ENCODE assay signal across 9 cellular contexts in the genomic region with DNA sequence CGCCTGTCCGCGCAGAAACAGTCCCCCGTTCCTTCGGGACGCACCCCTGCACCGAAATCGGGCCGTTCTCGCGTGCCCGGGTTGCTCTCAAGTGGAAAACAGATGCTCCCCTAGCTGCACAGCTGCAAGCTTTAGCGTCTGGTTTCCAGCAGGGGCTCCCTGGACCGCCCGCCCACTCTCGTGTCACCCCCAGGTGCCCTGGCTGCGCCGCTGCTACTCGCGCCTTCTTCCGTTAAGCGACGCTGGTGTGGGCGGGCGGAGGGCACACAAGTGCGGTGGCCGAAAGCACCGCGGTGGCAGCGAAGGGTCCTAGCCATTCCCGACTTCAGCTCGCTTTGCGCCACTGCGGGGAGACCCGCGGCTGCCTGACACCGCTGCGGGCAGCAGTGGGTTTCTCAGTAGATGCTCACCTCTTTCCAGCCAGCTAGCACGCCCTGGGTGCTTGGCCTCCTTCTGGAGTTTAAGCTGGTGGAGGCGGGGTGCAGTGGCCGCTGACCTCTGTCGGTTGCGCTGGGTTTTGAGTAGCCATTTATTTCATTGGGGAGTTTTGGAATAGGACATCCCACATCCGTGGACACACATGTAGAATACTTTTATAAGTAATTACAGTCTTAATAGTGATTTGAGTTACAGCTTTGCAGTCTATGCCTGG. TPM values are rescaled to one million over a fixed set of nuclear protein-coding genes. Genes with fewer than 3 reads are reported as not detected.
DNase-seq lines count a peak whose midpoint lies in the region; ATAC-seq, FAIRE-seq and TF ChIP-seq lines count a peak whose summit lies in the region.
"Had no signal": no experiment of that assay in that cellular context is flagged by ENCODE, and none has a peak within 500 bp of the region (broad histone marks: within the 10 kb centered on the region; RNA-seq: fewer than 3 reads in every experiment).

No MANE protein-coding gene starts in this region.

- H3K27me3 ChIP-seq in HepG2 (ENCODE audit: control insufficient read depth in 1 of 2, insufficient read depth in 2 of 2, low read length in 2 of 2) = no peaks in the 10 kb centered on the region; a peak in 1 of 5 replicates

- TF ChIP-seq RAD21 in HepG2 (CRISPR knock-in tag; IDR thresholded peaks at IDR 0.05) = no peak

- POLR2A ChIA-PET in HepG2 (lab: Yijun Ruan, JAX) = interaction anchor here (1.0 to 2.1 kb wide), 2 partner anchors 57 to 102 kb away, joined by 3 to 10 read pairs; a partner anchor contains a TSS

- ATAC-seq in HG02759 (IDR thresholded peaks at IDR 0.05; ENCODE audit: unreplicated experiment) (peak; percentile 65), HepG2 (peak; percentile 83)

- peak; percentile 41 for TF ChIP-seq CTCF in HepG2 (CRISPR knock-in tag; IDR thresholded peaks at IDR 0.05)

- TF ChIP-seq EP300 in HepG2 (IDR thresholded peaks at IDR 0.05; ENCODE audit: low read depth in 2 of 2, low read length in 2 of 2) (no peak), HepG2 (CRISPR knock-in tag; IDR thresholded peaks at IDR 0.05; ENCODE audit: borderline replicate concordance) (no peak; the same call in 1 of the 2 replicates)

- peak in 1 of 2 experiments; percentile 47; a peak in 1 of 4 replicates for TF ChIP-seq POLR2A in HepG2 (IDR thresholded peaks at IDR 0.05; ENCODE audit: insufficient read depth in 1 of 2, low read depth in 2 of 2, low read length in 2 of 2)

- DNase-seq in NCI-H2081 (lab: John Stamatoyannopoulos, UW) = peak; percentile 25 to 57
- DNase-seq in NCI-H2081 treated with DMSO at 0.1 percent for 48 hours (lab: John Stamatoyannopoulos, UW) = no peak
- peak; percentile 27 for DNase-seq in NCI-H128 (lab: John Stamatoyannopoulos, UW; ENCODE audit: unreplicated experiment)
- peak; percentile 46 for DNase-seq in activated CD4-positive, CD25-positive, alpha-beta regulatory T cell treated with anti-CD3 and anti-CD28 coated beads, Interleukin-2, amount 50 U/mL, for 16 hours (ENCODE audit: low read depth, low spot score)
- DNase-seq in cerebellar cortex (ENCODE audit: low spot score) = peak; percentile 45
- DNase-seq in HepG2 (ENCODE audit: low spot score) = peak; percentile 60
- peak; percentile 54 to 60 for DNase-seq in stimulated activated CD4-positive, alpha-beta T cell treated with anti-CD3 and anti-CD28 coated beads, Interleukin-4, amount 100 ng/mL, for 48 hours (ENCODE audit: low read depth in 2 of 2)

- peaks cover 26% of the 10 kb centered on the region for H3K4me1 ChIP-seq in HepG2 (ENCODE audit: insufficient read depth, low read length)

- no TSS peak for BruUV-seq in HepG2 (replicated peaks; lab: Mats Ljungman, UMichigan)

- peak overlapping the region; percentile 85 for H3K27ac ChIP-seq in HepG2 (ENCODE audit: extremely low read length, insufficient read depth, low read length)

- FAIRE-seq in HepG2 (lab: Jason Lieb, UNC) = no peak
- FAIRE-seq: G401.6 had no signal

- no peaks in the 10 kb centered on the region; the same call in 1 of the 2 replicates for H4K20me1 ChIP-seq in HepG2 (ENCODE audit: insufficient read depth, low read length)

- in situ Hi-C loops in HepG2 (cut with HindIII; ENCODE audit: extremely low pct_ligation_motif_present, low pct_unique_long_range_greater_than_20kb) = no loop called here

- peak overlapping the region; percentile 81 to 91 (median 90) for H3K4me3 ChIP-seq in HepG2 (replicated peaks in 1 of 3; ENCODE audit: insufficient read depth in 1 of 3, low read depth in 2 of 3, low read length in 3 of 3)

- CTCF ChIA-PET in HepG2 (lab: Yijun Ruan, JAX; ENCODE audit: low intra/inter-chr PET ratio, low total read pairs) = no interaction called here

- peak overlapping the region; percentile 89 for H3K9ac ChIP-seq in HepG2 (ENCODE audit: insufficient read depth, low read depth, low read length)

- H3K36me3 ChIP-seq in HepG2 (replicated peaks in 1 of 2; ENCODE audit: control insufficient read depth in 1 of 2, insufficient read depth in 2 of 2, low read length in 2 of 2) = no peaks in the 10 kb centered on the region

- H3K79me2 ChIP-seq in HepG2 (ENCODE audit: insufficient read depth, low read length) = peaks cover 57% of the 10 kb centered on the region

- no peak overlapping the region for H2AFZ ChIP-seq in HepG2 (ENCODE audit: low read length)

- no peaks in the 10 kb centered on the region for H3K9me3 ChIP-seq in HepG2 (ENCODE audit: low read length)

- intact Hi-C loops in HepG2 (cut with micrococcal nuclease; ENCODE audit: unreplicated experiment) = loop anchor here (5.0 kb wide), 2 partner anchors 101 to 614 kb away; a partner anchor contains a TSS

- WGBS in HepG2 (ENCODE audit: low lambda C conversion rate) = 0% methylated on average over 8 of the region's 44 CpGs

- peak overlapping the region; percentile 89 for H3K4me2 ChIP-seq in HepG2 (ENCODE audit: low read depth, low read length)

TF ChIP-seq in HepG2, 621 proteins besides CTCF, POLR2A, EP300 and RAD21 (continues in another document):
- no peak for TF ChIP-seq ZNF558 (CRISPR knock-in tag; IDR thresholded peaks at IDR 0.05; ENCODE audit: borderline replicate concordance)
- 0 out of 2 replicates have a peak, but pooled peaks have one; percentile 50 for TF ChIP-seq CHCHD3 (CRISPR knock-in tag; IDR thresholded peaks at IDR 0.05)
- no peak for TF ChIP-seq EZH2 (conservative IDR thresholded peaks at IDR 0.05; ENCODE audit: low read depth, low read length)
- no peak for TF ChIP-seq SKI (IDR thresholded peaks at IDR 0.05; ENCODE audit: partially characterized antibody)
- TF ChIP-seq, protein P1, sequence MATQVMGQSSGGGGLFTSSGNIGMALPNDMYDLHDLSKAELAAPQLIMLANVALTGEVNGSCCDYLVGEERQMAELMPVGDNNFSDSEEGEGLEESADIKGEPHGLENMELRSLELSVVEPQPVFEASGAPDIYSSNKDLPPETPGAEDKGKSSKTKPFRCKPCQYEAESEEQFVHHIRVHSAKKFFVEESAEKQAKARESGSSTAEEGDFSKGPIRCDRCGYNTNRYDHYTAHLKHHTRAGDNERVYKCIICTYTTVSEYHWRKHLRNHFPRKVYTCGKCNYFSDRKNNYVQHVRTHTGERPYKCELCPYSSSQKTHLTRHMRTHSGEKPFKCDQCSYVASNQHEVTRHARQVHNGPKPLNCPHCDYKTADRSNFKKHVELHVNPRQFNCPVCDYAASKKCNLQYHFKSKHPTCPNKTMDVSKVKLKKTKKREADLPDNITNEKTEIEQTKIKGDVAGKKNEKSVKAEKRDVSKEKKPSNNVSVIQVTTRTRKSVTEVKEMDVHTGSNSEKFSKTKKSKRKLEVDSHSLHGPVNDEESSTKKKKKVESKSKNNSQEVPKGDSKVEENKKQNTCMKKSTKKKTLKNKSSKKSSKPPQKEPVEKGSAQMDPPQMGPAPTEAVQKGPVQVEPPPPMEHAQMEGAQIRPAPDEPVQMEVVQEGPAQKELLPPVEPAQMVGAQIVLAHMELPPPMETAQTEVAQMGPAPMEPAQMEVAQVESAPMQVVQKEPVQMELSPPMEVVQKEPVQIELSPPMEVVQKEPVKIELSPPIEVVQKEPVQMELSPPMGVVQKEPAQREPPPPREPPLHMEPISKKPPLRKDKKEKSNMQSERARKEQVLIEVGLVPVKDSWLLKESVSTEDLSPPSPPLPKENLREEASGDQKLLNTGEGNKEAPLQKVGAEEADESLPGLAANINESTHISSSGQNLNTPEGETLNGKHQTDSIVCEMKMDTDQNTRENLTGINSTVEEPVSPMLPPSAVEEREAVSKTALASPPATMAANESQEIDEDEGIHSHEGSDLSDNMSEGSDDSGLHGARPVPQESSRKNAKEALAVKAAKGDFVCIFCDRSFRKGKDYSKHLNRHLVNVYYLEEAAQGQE (IDR thresholded peaks at IDR 0.05; ENCODE audit: borderline replicate concordance in 1 of 2, low read depth in 1 of 2, low read length in 2 of 2) = no peak
- peak; percentile 11; the same call in 1 of the 2 replicates for TF ChIP-seq GATAD2A (CRISPR knock-in tag; IDR thresholded peaks at IDR 0.05)
- no peak for TF ChIP-seq ZNF367 (CRISPR knock-in tag; IDR thresholded peaks at IDR 0.05; ENCODE audit: borderline replicate concordance)
- TF ChIP-seq, protein P2, sequence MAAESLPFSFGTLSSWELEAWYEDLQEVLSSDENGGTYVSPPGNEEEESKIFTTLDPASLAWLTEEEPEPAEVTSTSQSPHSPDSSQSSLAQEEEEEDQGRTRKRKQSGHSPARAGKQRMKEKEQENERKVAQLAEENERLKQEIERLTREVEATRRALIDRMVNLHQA (CRISPR knock-in tag; IDR thresholded peaks at IDR 0.05) = no peak
- no peak for TF ChIP-seq RORA (CRISPR knock-in tag; IDR thresholded peaks at IDR 0.05)
- TF ChIP-seq MZF1 (CRISPR knock-in tag; IDR thresholded peaks at IDR 0.05; ENCODE audit: borderline replicate concordance) = 0 out of 2 replicates have a peak, but pooled peaks have one; percentile 27

RNA-seq across cellular contexts. Expression of a gene that starts 0.8 kb away (rescaled TPM):
- 8.3 and 8.7 TPM in 2 replicates for total RNA-seq in HepG2 (2016; rRNA removed; fragmentation: Illumina TruSeq; extraction: Trizol)
- total RNA-seq in HepG2 (2016; cell fraction: cytosol; rRNA removed; fragmentation: Illumina TruSeq; extraction: Trizol; ENCODE audit: low read depth) = 3.8 and 5.4 TPM in 2 replicates
- 7.6 and 8.5 TPM in 2 replicates for total RNA-seq in HepG2 (2016; cell fraction: insoluble cytoplasmic fraction; rRNA removed; fragmentation: Illumina TruSeq; extraction: Trizol)
- total RNA-seq in HepG2 (2016; cell fraction: membrane; rRNA removed; fragmentation: Illumina TruSeq; extraction: Trizol) = 3.2 and 3.7 TPM in 2 replicates
- 30.6 and 34.2 TPM in 2 replicates for total RNA-seq in HepG2 (2016; cell fraction: nucleus; rRNA removed; fragmentation: Illumina TruSeq; extraction: Trizol)
- 2.2 and 2.3 TPM in 2 replicates for polyA plus RNA-seq in HepG2 (2011; rRNA removed)
- 1.9 TPM in 2 replicates for polyA plus RNA-seq in HepG2 (2011; cell fraction: cytosol; rRNA removed)
- polyA plus RNA-seq in HepG2 (2011; cell fraction: nucleus; rRNA removed) = 5.6 and 6.2 TPM in 2 replicates
- 2.2 and 3.1 TPM in 2 replicates for polyA plus RNA-seq in HepG2 (2012)
- polyA plus RNA-seq in HepG2 (2016; cell fraction: cytosol; fragmentation: Illumina TruSeq; extraction: Trizol; ENCODE audit: low read depth) = 0.15 and 0.18 TPM in 2 replicates
- 2.2 and 2.5 TPM in 2 replicates for polyA plus RNA-seq in HepG2 (2016; cell fraction: insoluble cytoplasmic fraction; fragmentation: Illumina TruSeq; extraction: Trizol; ENCODE audit: low read depth)
- 0.23 and 0.27 TPM in 2 replicates for polyA plus RNA-seq in HepG2 (2016; cell fraction: membrane; fragmentation: Illumina TruSeq; extraction: Trizol; ENCODE audit: low read depth)
- polyA plus RNA-seq in HepG2 (2016; cell fraction: nucleus; fragmentation: Illumina TruSeq; extraction: Trizol; ENCODE audit: insufficient read depth, low read depth) = 5.1 and 5.5 TPM in 2 replicates
- 24.1 and 31.8 TPM in 2 replicates for polyA minus RNA-seq in HepG2 (2011; rRNA and poly(A)+ RNA removed; ENCODE audit: low replicate concordance)
- 5.8 and 8.0 TPM in 2 replicates for polyA minus RNA-seq in HepG2 (2011; cell fraction: cytosol; rRNA and poly(A)+ RNA removed)
- 109 and 118 TPM in 2 replicates for polyA minus RNA-seq in HepG2 (2011; cell fraction: nucleus; rRNA and poly(A)+ RNA removed)
